ENCODE assay signal across 2 cellular contexts in genomic region chr14:89473979-89474378, GRCh38.
TF ChIP-seq lines count a peak whose summit lies in the region.

No MANE protein-coding gene starts in this region.

TF ChIP-seq in IMR-90, 13 proteins besides CTCF, POLR2A, EP300 and RAD21:
- TF ChIP-seq CHD1 (IDR thresholded peaks at IDR 0.05; ENCODE audit: low read depth, low read length) = no peak
- peak; percentile 45; the same call in 1 of the 2 replicates for TF ChIP-seq CEBPB (IDR thresholded peaks at IDR 0.05; ENCODE audit: low read depth, low read length)
- peak; percentile 78 for TF ChIP-seq FOS (IDR thresholded peaks at IDR 0.05; ENCODE audit: low read depth, low read length)
- TF ChIP-seq SMC3 (IDR thresholded peaks at IDR 0.05; ENCODE audit: low read depth, low read length) = peak; percentile 2; the same call in 1 of the 2 replicates
- TF ChIP-seq RCOR1 (IDR thresholded peaks at IDR 0.05; ENCODE audit: insufficient replicate concordance, low read length) = no peak
- TF ChIP-seq MXI1 (IDR thresholded peaks at IDR 0.05; ENCODE audit: borderline replicate concordance, low read depth, low read length) = no peak
- TF ChIP-seq MAFK (IDR thresholded peaks at IDR 0.05; ENCODE audit: low read depth, low read length) = no peak
- no peak for TF ChIP-seq ELK1 (IDR thresholded peaks at IDR 0.05; ENCODE audit: borderline replicate concordance, low read depth, low read length)
- no peak for TF ChIP-seq MAZ (IDR thresholded peaks at IDR 0.05; ENCODE audit: borderline replicate concordance, low read depth, low read length)
- no peak for TF ChIP-seq NFE2L2 (IDR thresholded peaks at IDR 0.05; ENCODE audit: low read depth, low read length)
- TF ChIP-seq RFX5 (IDR thresholded peaks at IDR 0.05; ENCODE audit: low read depth, low read length) = no peak
- TF ChIP-seq BHLHE40 (IDR thresholded peaks at IDR 0.05; ENCODE audit: low read depth, low read length) = no peak
- TF ChIP-seq USF2 (IDR thresholded peaks at IDR 0.05; ENCODE audit: low read depth, low read length) = no peak

TF ChIP-seq in endothelial cell of umbilical vein, 7 proteins besides CTCF, POLR2A, EP300 and RAD21:
- TF ChIP-seq FOS (IDR thresholded peaks at IDR 0.05; ENCODE audit: borderline replicate concordance, insufficient read depth, low read length) (peak; percentile 26), POLR2AphosphoS5 (IDR thresholded peaks at IDR 0.05; ENCODE audit: insufficient read depth, low read depth, low read length) (no peak), EZH2 (IDR thresholded peaks at IDR 0.05; ENCODE audit: borderline replicate concordance, low read depth, low read length, severe bottlenecking) (no peak), JUN (IDR thresholded peaks at IDR 0.05; ENCODE audit: borderline replicate concordance, insufficient read depth, insufficient read length, low read depth) (no peak), GATA2 (IDR thresholded peaks at IDR 0.05; ENCODE audit: insufficient read depth, insufficient read length, low read depth, low read length) (no peak)
